In the genomic region with DNA sequence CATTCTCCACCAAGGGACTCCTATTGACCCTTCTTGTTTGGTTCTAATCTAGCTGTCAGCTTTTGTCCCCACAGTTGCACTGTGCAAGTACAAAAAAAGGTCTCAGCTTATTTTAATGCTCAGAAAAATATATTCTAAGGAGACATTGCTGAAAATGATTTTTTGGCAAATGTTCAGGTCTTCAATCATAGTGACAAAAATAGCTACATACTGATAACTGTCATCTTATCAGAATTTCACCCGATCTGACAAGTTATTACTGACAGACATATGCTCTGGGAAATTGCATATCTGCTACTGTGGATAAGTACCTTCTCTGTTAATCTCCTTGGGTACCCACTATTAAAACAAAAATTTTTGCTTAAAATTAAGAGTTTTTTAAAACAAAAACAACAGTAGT, we compare ENCODE assay signal across 29 cellular contexts.
A peak's percentile ranks its signal among the peaks of the same experiment; 100 is the strongest.
DNase-seq lines count a peak whose midpoint lies in the region; FAIRE-seq and TF ChIP-seq lines count a peak whose summit lies in the region.
"Had no signal": no experiment of that assay in that cellular context is flagged by ENCODE, and none has a peak within 500 bp of the region (broad histone marks: within the 10 kb centered on the region; RNA-seq: fewer than 3 reads in every experiment).

No MANE protein-coding gene starts in this region.

- FAIRE-seq in GM19239 (lab: Jason Lieb, UNC), result no peak
- FAIRE-seq: A204.1, A549, D721Med had no signal

- no peaks in the 10 kb centered on the region for H4K20me1 ChIP-seq in neural cell (ENCODE audit: insufficient read depth)
- H4K20me1 ChIP-seq: BLaER1; BLaER1 treated with 17β-estradiol and CSF1 and Interleukin-3, amounts not matched to agents 10 nM and 100 nM had no signal

- TF ChIP-seq EP300 in neural cell (conservative IDR thresholded peaks at IDR 0.05; ENCODE audit: poor library complexity, severe bottlenecking), result peak; percentile 94

- DNase-seq in GM19239 (ENCODE audit: insufficient read length, low spot score), result no peak
- DNase-seq: 8988T; ACHN; AML-193; BE2C; C1 segment of cervical spinal cord; Caco-2; Calu3; CD4-positive, alpha-beta memory T cell; CD4-positive, alpha-beta T cell; CD4-positive, CD25-positive, alpha-beta regulatory T cell; CD8-positive, alpha-beta memory T cell; CD8-positive, alpha-beta T cell; COR-L47; DMS 273 treated with DMSO at 0.1 percent for 48 hours; DMS153; DMS53; DMS79; DMS79 treated with DMSO at 0.1 percent for 48 hours; DND-41; EL had no signal

- TF ChIP-seq CTCF in neural cell (IDR thresholded peaks at IDR 0.05; ENCODE audit: poor library complexity, severe bottlenecking), result no peak

- no peak overlapping the region for H3K4me2 ChIP-seq in neural cell (ENCODE audit: low read length)
- H3K4me2 ChIP-seq: A549; BLaER1; BLaER1 treated with 17β-estradiol and CSF1 and Interleukin-3, amounts not matched to agents 10 nM and 100 nM had no signal

- H2AFZ ChIP-seq in neural cell (ENCODE audit: low read depth, low read length), result no peak overlapping the region

- no peaks in the 10 kb centered on the region for H3K36me3 ChIP-seq in neural cell (ENCODE audit: insufficient read depth, low read length)
- H3K36me3 ChIP-seq: BE2C; BLaER1; BLaER1 treated with 17β-estradiol and CSF1 and Interleukin-3, amounts not matched to agents 10 nM and 100 nM had no signal

- H3K9me2 ChIP-seq in neural cell (ENCODE audit: insufficient read depth, low read length), result no peaks in the 10 kb centered on the region

- no peaks in the 10 kb centered on the region for H3K27me3 ChIP-seq in neural cell (ENCODE audit: insufficient read depth, low read depth, low read length)
- H3K27me3 ChIP-seq: BE2C; BLaER1; BLaER1 treated with 17β-estradiol and CSF1 and Interleukin-3, amounts not matched to agents 10 nM and 100 nM had no signal

- no peaks in the 10 kb centered on the region for H3F3A ChIP-seq in neural cell (ENCODE audit: insufficient read depth, low read length, poor library complexity, severe bottlenecking)

- H3K79me2 ChIP-seq in neural cell (replicated peaks; ENCODE audit: insufficient read depth, low read length), result no peaks in the 10 kb centered on the region

- H3K4me3 ChIP-seq in neural cell (ENCODE audit: low read length), result peak overlapping the region; percentile 15
- H3K4me3 ChIP-seq: A549; BLaER1; BLaER1 treated with 17β-estradiol and CSF1 and Interleukin-3, amounts not matched to agents 10 nM and 100 nM had no signal

- peak overlapping the region; percentile 78 for H3K27ac ChIP-seq in neural cell (ENCODE audit: low read length)
- H3K27ac ChIP-seq: 22Rv1; A549; BLaER1; BLaER1 treated with 17β-estradiol and CSF1 and Interleukin-3, amounts not matched to agents 10 nM and 100 nM; C4-2B had no signal

- H3K9me3 ChIP-seq in neural cell (ENCODE audit: low read length), result no peaks in the 10 kb centered on the region
- H3K9me3 ChIP-seq: A549; BE2C; BLaER1; BLaER1 treated with 17β-estradiol and CSF1 and Interleukin-3, amounts not matched to agents 10 nM and 100 nM; Caco-2 had no signal

- peak overlapping the region; percentile 11 for H3K9ac ChIP-seq in neural cell (ENCODE audit: low read length)
- H3K9ac ChIP-seq: BLaER1; BLaER1 treated with 17β-estradiol and CSF1 and Interleukin-3, amounts not matched to agents 10 nM and 100 nM had no signal

- no peak for TF ChIP-seq RAD21 in neural cell (conservative IDR thresholded peaks at IDR 0.05)

TF ChIP-seq in neural cell, 6 proteins besides CTCF, POLR2A, EP300 and RAD21:
- TF ChIP-seq SMC3 (conservative IDR thresholded peaks at IDR 0.05; ENCODE audit: poor library complexity) (no peak), EZH2 (IDR thresholded peaks at IDR 0.05; ENCODE audit: borderline replicate concordance, insufficient read depth, low read length, poor library complexity, severe bottlenecking) (no peak), POLR2AphosphoS5 (IDR thresholded peaks at IDR 0.05) (peak; percentile 32)
